22 cellular contexts compared by ENCODE assay signal in the genomic region with DNA sequence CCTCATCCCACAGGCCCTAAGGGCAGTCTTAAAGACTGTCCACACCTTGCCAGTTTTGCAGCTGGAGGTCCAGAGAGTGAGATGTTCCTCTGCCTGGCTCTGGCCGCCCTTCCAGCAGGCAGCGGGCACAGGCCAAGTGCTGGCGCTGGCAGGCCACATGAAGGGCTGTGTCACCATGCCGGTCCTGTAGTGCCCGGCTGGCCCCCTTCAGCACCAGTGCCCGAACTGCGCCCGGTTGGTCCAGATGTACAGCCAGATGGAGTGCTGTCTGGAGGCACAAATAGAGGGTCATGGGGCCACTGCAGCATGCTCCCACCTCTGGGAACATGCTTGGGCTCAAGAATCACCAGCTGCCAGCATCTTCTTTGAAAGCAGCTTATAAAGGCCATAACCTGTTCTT. TPM values are rescaled to one million over a fixed set of nuclear protein-coding genes. Genes with fewer than 3 reads are reported as not detected.
DNase-seq lines count a peak whose midpoint lies in the region; ATAC-seq and TF ChIP-seq lines count a peak whose summit lies in the region.
"Had no signal": no experiment of that assay in that cellular context is flagged by ENCODE, and none has a peak within 500 bp of the region (broad histone marks: within the 10 kb centered on the region; RNA-seq: fewer than 3 reads in every experiment).

No MANE protein-coding gene starts in this region.

- H4K20me1 ChIP-seq in BLaER1, result peaks cover 52% of the 10 kb centered on the region

- H3K9ac ChIP-seq in BLaER1, result peak overlapping the region; percentile 85; the same call in 1 of the 2 replicates
- H3K9ac ChIP-seq: SK-N-SH had no signal

- no peaks in the 10 kb centered on the region for H3K9me3 ChIP-seq in BLaER1
- H3K9me3 ChIP-seq: Caco-2, SK-N-SH had no signal

- TF ChIP-seq CTCF in GM12865 (IDR thresholded peaks at IDR 0.05; ENCODE audit: insufficient read depth, low read depth, low read length, missing control alignments), result no peak

- peaks cover 47% of the 10 kb centered on the region for H3K36me3 ChIP-seq in BLaER1

- no peak for ATAC-seq in activated naive CD8-positive, alpha-beta T cell treated with anti-CD3 and anti-CD28 coated beads, Interleukin-2, amount 50 U/mL, for 24 hours
- ATAC-seq in natural killer cell treated with Interleukin-12 subunit alpha and Interleukin-12 subunit beta and Interleukin-15 and Interleukin-18, amount 100 ng/mL, for 72 hours, result no peak
- ATAC-seq: foreskin keratinocyte, sciatic nerve had no signal

- peaks cover 67% of the 10 kb centered on the region for H3K4me1 Mint-ChIP-seq in activated naive CD8-positive, alpha-beta T cell treated with anti-CD3 and anti-CD28 coated beads, Interleukin-2, amount 50 U/mL, for 24 hours
- H3K4me1 Mint-ChIP-seq in natural killer cell treated with Interleukin-12 subunit alpha and Interleukin-12 subunit beta and Interleukin-15 and Interleukin-18, amount 100 ng/mL, for 72 hours (ENCODE audit: low read depth in 2 of 2), result peaks cover 61 to 63% of the 10 kb centered on the region in 2 donors

- H3K27ac ChIP-seq in BLaER1, result 0 out of 2 replicates have a peak overlapping the region, but pooled peaks have one; percentile 89
- H3K27ac ChIP-seq: foreskin keratinocyte had no signal

- H3K4me2 ChIP-seq in BLaER1, result peak overlapping the region; percentile 97

- H3K27ac Mint-ChIP-seq in activated naive CD8-positive, alpha-beta T cell treated with anti-CD3 and anti-CD28 coated beads, Interleukin-2, amount 50 U/mL, for 24 hours, result peak overlapping the region; percentile 94
- peak overlapping the region in 1 of 2 donors; percentile 4 for H3K27ac Mint-ChIP-seq in natural killer cell treated with Interleukin-12 subunit alpha and Interleukin-12 subunit beta and Interleukin-15 and Interleukin-18, amount 100 ng/mL, for 72 hours

- peak overlapping the region; percentile 4 for H3K4me3 Mint-ChIP-seq in activated naive CD8-positive, alpha-beta T cell treated with anti-CD3 and anti-CD28 coated beads, Interleukin-2, amount 50 U/mL, for 24 hours
- H3K4me3 Mint-ChIP-seq in natural killer cell treated with Interleukin-12 subunit alpha and Interleukin-12 subunit beta and Interleukin-15 and Interleukin-18, amount 100 ng/mL, for 72 hours, result no peak overlapping the region

- peaks cover 31% of the 10 kb centered on the region for H3K36me3 Mint-ChIP-seq in activated naive CD8-positive, alpha-beta T cell treated with anti-CD3 and anti-CD28 coated beads, Interleukin-2, amount 50 U/mL, for 24 hours (ENCODE audit: low read depth)
- H3K36me3 Mint-ChIP-seq in natural killer cell treated with Interleukin-12 subunit alpha and Interleukin-12 subunit beta and Interleukin-15 and Interleukin-18, amount 100 ng/mL, for 72 hours, result peaks cover 10% of the 10 kb centered on the region

- H3K4me1 ChIP-seq in BLaER1, result peaks cover 62% of the 10 kb centered on the region

- H3K4me3 ChIP-seq in BLaER1 (no peak overlapping the region), GM12865 (ENCODE audit: low read depth, low read length) (peak overlapping the region; percentile 95)

- H3K27me3 Mint-ChIP-seq in activated naive CD8-positive, alpha-beta T cell treated with anti-CD3 and anti-CD28 coated beads, Interleukin-2, amount 50 U/mL, for 24 hours, result no peaks in the 10 kb centered on the region
- no peaks in the 10 kb centered on the region for H3K27me3 Mint-ChIP-seq in natural killer cell treated with Interleukin-12 subunit alpha and Interleukin-12 subunit beta and Interleukin-15 and Interleukin-18, amount 100 ng/mL, for 72 hours

- H3K9me3 Mint-ChIP-seq in activated naive CD8-positive, alpha-beta T cell treated with anti-CD3 and anti-CD28 coated beads, Interleukin-2, amount 50 U/mL, for 24 hours, result no peaks in the 10 kb centered on the region
- no peaks in the 10 kb centered on the region for H3K9me3 Mint-ChIP-seq in natural killer cell treated with Interleukin-12 subunit alpha and Interleukin-12 subunit beta and Interleukin-15 and Interleukin-18, amount 100 ng/mL, for 72 hours
- H3K9me3 Mint-ChIP-seq: activated T-helper 1 cell treated with anti-CD3 and anti-CD28 coated beads, Interleukin-12 subunit alpha, Interleukin-12 subunit beta, Interleukin-2, Interleukin-4 antibody, amounts not matched to agents 30 ng/mL and 10 ng/mL and 1 ng/mL, durations not matched to agents 14 hours and 24 hours and 36 hours had no signal

- H3K27me3 ChIP-seq in BLaER1, result no peaks in the 10 kb centered on the region
- H3K27me3 ChIP-seq: foreskin keratinocyte had no signal

- DNase-seq in GM12865 (ENCODE audit: low read depth) (no peak), ecto neural progenitor cell (ENCODE audit: low spot score) (no peak)
- DNase-seq in activated naive CD8-positive, alpha-beta T cell treated with anti-CD3 and anti-CD28 coated beads, Interleukin-2, amount 50 U/mL, for 24 hours, result no peak
- DNase-seq in natural killer cell treated with Interleukin-12 subunit alpha and Interleukin-12 subunit beta and Interleukin-15 and Interleukin-18, amount 100 ng/mL, for 72 hours (ENCODE audit: low spot score), result no peak
- no peak for DNase-seq in stimulated activated naive CD4-positive, alpha-beta T cell treated with Interleukin-2 at 50 U/mL for 16 hours (lab: John Stamatoyannopoulos, UW)
- DNase-seq: activated CD4-positive, alpha-beta T cell treated with anti-CD3 and anti-CD28 coated beads, Interleukin-2, amount 50 U/mL, for 4 hours; amygdala; Caco-2; cerebellar nuclear complex; foreskin keratinocyte; GDM1; H7; KBM-7; NCI-H1105; NCI-H69; nucleus accumbens; SK-N-SH; stimulated activated CD4-positive, alpha-beta T cell treated with anti-CD3 and anti-CD28 coated beads, Interleukin-2, amount 100 ng/mL, for 24 hours had no signal

RNA-seq across cellular contexts. Expression of gene NFKBIE, which starts 3.8 kb away (rescaled TPM):
- 10 to 100 TPM; 24.1 to 26.1 TPM for total RNA-seq in natural killer cell treated with Interleukin-12 subunit alpha and Interleukin-12 subunit beta and Interleukin-15 and Interleukin-18, amount 100 ng/mL, for 72 hours

RNA-seq across cellular contexts. Expression of gene SLC35B2, which starts 4.3 kb away (rescaled TPM):
- total RNA-seq in natural killer cell treated with Interleukin-12 subunit alpha and Interleukin-12 subunit beta and Interleukin-15 and Interleukin-18, amount 100 ng/mL, for 72 hours, result 10 to 100 TPM; 34.6 to 39.4 TPM

RNA-seq across cellular contexts. Expression of gene TMEM151B, which starts 8.7 kb away (rescaled TPM):
- total RNA-seq in natural killer cell treated with Interleukin-12 subunit alpha and Interleukin-12 subunit beta and Interleukin-15 and Interleukin-18, amount 100 ng/mL, for 72 hours, result not detected
- total RNA-seq: Caco-2, mononuclear cell, sciatic nerve had no signal

RNA-seq across cellular contexts. Expression of gene HSP90AB1, which starts 14.7 kb away (rescaled TPM):
- total RNA-seq in natural killer cell treated with Interleukin-12 subunit alpha and Interleukin-12 subunit beta and Interleukin-15 and Interleukin-18, amount 100 ng/mL, for 72 hours, result 1,000 to 10,000 TPM; 1,035 to 1,696 TPM

RNA-seq across cellular contexts. Expression of gene SLC29A1, which starts 38.2 kb away (rescaled TPM):
- 10 to 100 TPM; 25.1 to 95.6 TPM for total RNA-seq in natural killer cell treated with Interleukin-12 subunit alpha and Interleukin-12 subunit beta and Interleukin-15 and Interleukin-18, amount 100 ng/mL, for 72 hours
